8 cellular contexts compared by ENCODE assay signal in genomic region chr1:117365350-117366280, GRCh38. TPM values are rescaled to one million over a fixed set of nuclear protein-coding genes. Genes with fewer than 3 reads are reported as not detected.
DNase-seq lines count a peak whose midpoint lies in the region; ATAC-seq and TF ChIP-seq lines count a peak whose summit lies in the region.

No MANE protein-coding gene starts in this region.

- H3K36me3 Mint-ChIP-seq in activated naive CD4-positive, alpha-beta T cell treated with anti-CD3 and anti-CD28 coated beads for 36 hours (ENCODE audit: low read depth), result no peaks in the 10 kb centered on the region
- no peaks in the 10 kb centered on the region for H3K36me3 Mint-ChIP-seq in activated naive CD8-positive, alpha-beta T cell

- no peaks in the 10 kb centered on the region for H3K36me3 ChIP-seq in iPS-18a (ENCODE audit: control insufficient read depth, low read depth, low read length)
- H3K36me3 ChIP-seq in stomach, result no peaks in the 10 kb centered on the region

- DNase-seq in activated naive CD4-positive, alpha-beta T cell treated with anti-CD3 and anti-CD28 coated beads for 36 hours, result no peak
- no peak for DNase-seq in activated naive CD4-positive, alpha-beta T cell (lab: John Stamatoyannopoulos, UW)
- DNase-seq in stomach (no peak), NCI-H187 (lab: John Stamatoyannopoulos, UW) (no peak), NCI-H2171 (lab: John Stamatoyannopoulos, UW) (no peak)

- H3K4me3 Mint-ChIP-seq in activated naive CD4-positive, alpha-beta T cell treated with anti-CD3 and anti-CD28 coated beads for 36 hours, result peak overlapping the region; percentile 94
- peak overlapping the region; percentile 94 for H3K4me3 Mint-ChIP-seq in activated naive CD8-positive, alpha-beta T cell

- TF ChIP-seq CTCF in stomach (IDR thresholded peaks at IDR 0.05), result no peak

- no peak for ATAC-seq in GM19328 (IDR thresholded peaks at IDR 0.05; ENCODE audit: unreplicated experiment)

- H3K4me1 Mint-ChIP-seq in activated naive CD4-positive, alpha-beta T cell treated with anti-CD3 and anti-CD28 coated beads for 36 hours (ENCODE audit: low read depth), result peaks cover 39% of the 10 kb centered on the region
- H3K4me1 Mint-ChIP-seq in activated naive CD8-positive, alpha-beta T cell (ENCODE audit: low read depth), result peaks cover 56% of the 10 kb centered on the region

- no peak for TF ChIP-seq POLR2A in stomach (IDR thresholded peaks at IDR 0.05)

- peaks cover 32% of the 10 kb centered on the region for H3K27me3 ChIP-seq in iPS-18a (ENCODE audit: control insufficient read depth, insufficient read depth, low read length)
- no peaks in the 10 kb centered on the region for H3K27me3 ChIP-seq in stomach

- CTCF ChIA-PET in activated naive CD4-positive, alpha-beta T cell treated with anti-CD3 and anti-CD28 coated beads for 36 hours (lab: Charles Lee), result no interaction called here

- TF ChIP-seq EP300 in stomach (IDR thresholded peaks at IDR 0.05), result no peak

- no peaks in the 10 kb centered on the region for H3K9me3 ChIP-seq in iPS-18a (ENCODE audit: control insufficient read depth, low read depth, low read length)
- H3K9me3 ChIP-seq in stomach, result no peaks in the 10 kb centered on the region

- no peaks in the 10 kb centered on the region for H3K27me3 Mint-ChIP-seq in activated naive CD4-positive, alpha-beta T cell treated with anti-CD3 and anti-CD28 coated beads for 36 hours (ENCODE audit: low read depth)
- H3K27me3 Mint-ChIP-seq in activated naive CD8-positive, alpha-beta T cell, result no peaks in the 10 kb centered on the region

- WGBS in stomach, 5 donors, result 21 to 28% (median 27%) methylated on average over 11 of the region's 11 CpGs

- H3K4me3 ChIP-seq in iPS-18a (ENCODE audit: low read length) (peak overlapping the region; percentile 86), stomach (peak overlapping the region; percentile 85 to 91 (median 86))

- H3K9ac ChIP-seq in iPS-18a (ENCODE audit: low read length), result peak overlapping the region; percentile 78

- no peaks in the 10 kb centered on the region for H3K9me3 Mint-ChIP-seq in activated naive CD4-positive, alpha-beta T cell treated with anti-CD3 and anti-CD28 coated beads for 36 hours
- H3K9me3 Mint-ChIP-seq in activated naive CD8-positive, alpha-beta T cell (ENCODE audit: low read depth), result no peaks in the 10 kb centered on the region

- peak overlapping the region; percentile 94 for H3K27ac Mint-ChIP-seq in activated naive CD4-positive, alpha-beta T cell treated with anti-CD3 and anti-CD28 coated beads for 36 hours
- peak overlapping the region; percentile 96 for H3K27ac Mint-ChIP-seq in activated naive CD8-positive, alpha-beta T cell

- H3K27ac ChIP-seq in iPS-18a (ENCODE audit: low read length) (no peak overlapping the region), stomach (peak overlapping the region; percentile 97 to 100 (median 98))

- H3K4me1 ChIP-seq in iPS-18a (ENCODE audit: control insufficient read depth, low read depth, low read length) (peaks cover 25% of the 10 kb centered on the region), stomach (peaks cover 12 to 58% (median 31%) of the 10 kb centered on the region in 4 donors)

- intact Hi-C loops in activated naive CD4-positive, alpha-beta T cell treated with anti-CD3 and anti-CD28 coated beads for 36 hours (cut with micrococcal nuclease), result loop anchor here (1.0 to 10.0 kb wide), 9 partner anchors 239 to 1777 kb away; partner anchors contain the start of genes CD101, CD58, TTF2 and WARS2
- intact Hi-C loops in stomach (cut with DNase I; ENCODE audit: low total_unique reads), result no loop called here

RNA-seq across cellular contexts. Expression of gene MAN1A2, which starts 1.6 kb away (rescaled TPM):
- total RNA-seq in activated naive CD4-positive, alpha-beta T cell treated with anti-CD3 and anti-CD28 coated beads for 36 hours, result 10 to 100 TPM; 14.6 to 17.4 TPM
- 10 to 100 TPM; 16.9 to 83.2 (median 56.9) TPM for total RNA-seq in stomach
- polyA plus RNA-seq in stomach, result 1 to 10 TPM; 3.5 to 5.0 (median 4.2) TPM
